In the genomic region with DNA sequence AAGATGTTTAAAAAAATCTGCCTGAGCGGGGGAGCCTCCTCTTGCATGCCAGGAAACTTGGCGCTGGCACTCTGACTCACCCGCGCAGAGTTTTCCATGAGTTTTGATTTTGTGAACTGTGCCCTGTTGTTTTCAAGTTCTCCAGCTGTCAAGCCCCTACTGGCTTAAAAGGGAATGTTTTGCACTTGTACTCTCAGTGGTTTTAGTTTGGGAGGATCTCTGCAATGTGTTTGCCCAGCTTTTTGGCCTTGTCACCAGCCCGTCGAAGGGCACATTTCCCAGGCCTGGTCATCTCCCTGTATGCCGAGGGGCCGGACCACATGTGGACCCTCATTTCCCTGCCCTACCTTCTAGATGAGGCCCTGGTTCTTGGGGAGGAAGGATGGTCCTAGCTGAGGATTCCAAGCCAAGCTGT, we compare ENCODE assay signal across 8 cellular contexts. TPM values are rescaled to one million over a fixed set of nuclear protein-coding genes. Genes with fewer than 3 reads are reported as not detected.
DNase-seq lines count a peak whose midpoint lies in the region; ATAC-seq and TF ChIP-seq lines count a peak whose summit lies in the region.

No MANE protein-coding gene starts in this region.

- H3K4me1 ChIP-seq in esophagus muscularis mucosa (peaks cover 41 to 87% (median 85%) of the 10 kb centered on the region in 4 donors), osteoblast (ENCODE audit: insufficient read depth, low read length) (peaks cover 23% of the 10 kb centered on the region)

- H3K36me3 ChIP-seq in esophagus muscularis mucosa (peaks cover 5 to 30% (median 24%) of the 10 kb centered on the region in 4 donors), osteoblast (ENCODE audit: insufficient read depth, low read length) (peaks cover 3% of the 10 kb centered on the region)

- no peaks in the 10 kb centered on the region for H3K79me2 ChIP-seq in osteoblast (ENCODE audit: insufficient read depth, low read length)

- WGBS in esophagus muscularis mucosa = 28% methylated on average over 8 of the region's 8 CpGs

- TF ChIP-seq CTCF in esophagus muscularis mucosa (IDR thresholded peaks at IDR 0.05) = peak; percentile 30 to 75 (median 46)
- peak; percentile 70 for TF ChIP-seq CTCF in osteoblast (IDR thresholded peaks at IDR 0.05; ENCODE audit: extremely low read depth, low read depth, low read length)

- TF ChIP-seq POLR2A in esophagus muscularis mucosa (IDR thresholded peaks at IDR 0.05; ENCODE audit: low read depth) = no peak

- H3K4me2 ChIP-seq in osteoblast (ENCODE audit: insufficient read depth, low read length) = peak overlapping the region; percentile 25

- no peaks in the 10 kb centered on the region for H4K20me1 ChIP-seq in osteoblast (ENCODE audit: insufficient read depth, low read length)

- H3K9me3 ChIP-seq in esophagus muscularis mucosa (no peaks in the 10 kb centered on the region), osteoblast (ENCODE audit: low read depth, low read length) (no peaks in the 10 kb centered on the region)

- intact Hi-C loops in esophagus muscularis mucosa (cut with DNase I) = loop anchor here (5.0 kb wide), 1 partner anchor 54 kb away; no protein-coding TSS in a partner anchor

- H3K27ac ChIP-seq in esophagus muscularis mucosa (replicated peaks in 1 of 4) (peak overlapping the region; percentile 95 to 99 (median 97)), osteoblast (ENCODE audit: low read depth, low read length) (peak overlapping the region; percentile 79)

- H2AFZ ChIP-seq in osteoblast (ENCODE audit: low read length) = no peak overlapping the region

- H3K27me3 ChIP-seq in esophagus muscularis mucosa (no peaks in the 10 kb centered on the region), osteoblast (ENCODE audit: insufficient read depth, low read length) (no peaks in the 10 kb centered on the region)

- TF ChIP-seq EP300 in esophagus muscularis mucosa (IDR thresholded peaks at IDR 0.05) = no peak

- H3K4me3 ChIP-seq in esophagus muscularis mucosa (no peak overlapping the region), osteoblast (ENCODE audit: insufficient read depth, low read length) (no peak overlapping the region)

- peak; percentile 36 for DNase-seq in DMS 273 treated with DMSO at 0.1 percent for 48 hours (lab: John Stamatoyannopoulos, UW)
- peak; percentile 65 for DNase-seq in OCI-M1 (lab: John Stamatoyannopoulos, UW)
- no peak for DNase-seq in esophagus muscularis mucosa (ENCODE audit: extremely low spot score)
- DNase-seq in osteoblast (ENCODE audit: insufficient read length, low spot score, missing footprints) = peak; percentile 99
- no peak for DNase-seq in stimulated activated CD4-positive, alpha-beta T cell treated with anti-CD3 and anti-CD28 coated beads, Interleukin-1b, Interleukin-23, amount 100 ng/mL, for 48 hours
- no peak for DNase-seq in NCI-H524 treated with DMSO at 0.1 percent for 48 hours (lab: John Stamatoyannopoulos, UW)

- no peak for ATAC-seq in GM18520 (IDR thresholded peaks at IDR 0.05; ENCODE audit: unreplicated experiment)
- no peak for ATAC-seq in GM21381 (IDR thresholded peaks at IDR 0.05; ENCODE audit: unreplicated experiment)

RNA-seq across cellular contexts. Expression of a gene that starts 12.2 kb away (rescaled TPM):
- total RNA-seq in esophagus muscularis mucosa (100 to 1,000 TPM in 3 of 4 donors, 10 to 100 TPM in 1; 77.9 to 206 (median 126) TPM), osteoblast (39.4 and 41.5 TPM in 2 replicates)

RNA-seq across cellular contexts. Expression of a gene that starts 20.1 kb away (rescaled TPM):
- total RNA-seq in esophagus muscularis mucosa (1 to 10 TPM in 1 of 4 donors, under 1 TPM in 2, not detected in 1; 0.32 to 2.5 (median 0.66) TPM), osteoblast (not detected in 2 replicates)

RNA-seq across cellular contexts. Expression of a gene that starts 47.9 kb away (rescaled TPM):
- 10 to 100 TPM; 18.7 to 34.5 (median 24.7) TPM for total RNA-seq in esophagus muscularis mucosa
- total RNA-seq in osteoblast = 14.1 and 17.4 TPM in 2 replicates

Comparison
In these comparisons a context has a peak if more than half of its experiments do, and no peak if none do; other contexts are left out.
1. DNase-seq: peak in DMS 273 treated with DMSO at 0.1 percent for 48 hours (single experiment), OCI-M1 (single experiment) and osteoblast (single experiment); none in esophagus muscularis mucosa (single experiment), stimulated activated CD4-positive, alpha-beta T cell treated with anti-CD3 and anti-CD28 coated beads, Interleukin-1b, Interleukin-23, amount 100 ng/mL, for 48 hours (single experiment) and NCI-H524 treated with DMSO at 0.1 percent for 48 hours (single experiment).